ENCODE assay signal across 8 cellular contexts in the genomic region with DNA sequence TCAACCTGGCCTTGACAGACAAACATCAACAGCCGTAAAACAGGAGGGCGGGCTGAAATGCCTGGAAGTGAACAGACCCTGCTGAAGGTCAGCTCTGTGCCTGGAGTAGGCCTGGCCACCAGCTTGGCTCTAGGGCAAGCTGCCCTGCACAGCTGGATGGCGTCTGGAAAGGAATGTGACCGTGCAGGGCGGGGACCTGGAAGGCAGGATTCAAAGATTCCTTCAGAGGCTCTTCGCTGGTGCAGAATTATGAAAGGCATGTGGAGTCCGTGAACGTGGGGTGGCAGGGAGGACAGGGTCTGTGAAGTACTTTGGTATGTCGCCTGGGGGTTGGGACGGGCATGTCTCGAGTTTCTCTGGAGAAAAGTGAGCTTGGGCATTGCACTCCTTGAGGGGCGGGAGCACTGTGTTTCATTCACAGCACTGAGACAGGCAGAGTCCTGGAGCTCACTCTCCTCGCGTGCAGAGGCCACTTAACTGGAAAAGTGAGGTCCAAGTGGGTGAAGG. TPM values are rescaled to one million over a fixed set of nuclear protein-coding genes. Genes with fewer than 3 reads are reported as not detected.
DNase-seq lines count a peak whose midpoint lies in the region; ATAC-seq lines count a peak whose summit lies in the region.

No MANE protein-coding gene starts in this region.

- intact Hi-C loops in activated naive CD4-positive, alpha-beta T cell treated with anti-CD3 and anti-CD28 coated beads for 36 hours (cut with micrococcal nuclease), result loop anchor here (5.0 kb wide), 1 partner anchor 635 kb away; a partner anchor contains a TSS

- peaks cover 45% of the 10 kb centered on the region for H3K36me3 Mint-ChIP-seq in activated naive CD4-positive, alpha-beta T cell treated with anti-CD3 and anti-CD28 coated beads for 36 hours (ENCODE audit: low read depth)
- H3K36me3 Mint-ChIP-seq in activated naive CD8-positive, alpha-beta T cell treated with anti-CD3 and anti-CD28 coated beads for 36 hours, result peaks cover 48% of the 10 kb centered on the region

- peaks cover 69% of the 10 kb centered on the region for H3K4me1 Mint-ChIP-seq in activated naive CD4-positive, alpha-beta T cell treated with anti-CD3 and anti-CD28 coated beads for 36 hours (ENCODE audit: low read depth)
- H3K4me1 Mint-ChIP-seq in activated naive CD8-positive, alpha-beta T cell treated with anti-CD3 and anti-CD28 coated beads for 36 hours, result peaks cover 73% of the 10 kb centered on the region

- no peaks in the 10 kb centered on the region for H3K9me3 Mint-ChIP-seq in activated naive CD4-positive, alpha-beta T cell treated with anti-CD3 and anti-CD28 coated beads for 36 hours
- H3K9me3 Mint-ChIP-seq in activated naive CD8-positive, alpha-beta T cell treated with anti-CD3 and anti-CD28 coated beads for 36 hours, result no peaks in the 10 kb centered on the region

- no peak for ATAC-seq in stimulated activated naive CD8-positive, alpha-beta T cell treated with anti-CD3 and anti-CD28 coated beads, Interleukin-15, Interleukin-2, amounts not matched to agents 100 U/mL and 50 U/mL, for 24 hours
- ATAC-seq in HG02884 (IDR thresholded peaks at IDR 0.05; ENCODE audit: unreplicated experiment), result no peak

- no peak for DNase-seq in activated naive CD4-positive, alpha-beta T cell treated with anti-CD3 and anti-CD28 coated beads for 36 hours
- DNase-seq in activated naive CD4-positive, alpha-beta T cell (lab: John Stamatoyannopoulos, UW), result no peak
- no peak for DNase-seq in activated naive CD8-positive, alpha-beta T cell treated with anti-CD3 and anti-CD28 coated beads for 36 hours
- DNase-seq in islet precursor cell (peak; percentile 95), mucosa of gallbladder (ENCODE audit: low spot score) (no peak), putamen (ENCODE audit: low spot score) (no peak)
- peak; percentile 30 for DNase-seq in stimulated activated naive CD8-positive, alpha-beta T cell treated with anti-CD3 and anti-CD28 coated beads, Interleukin-15, Interleukin-2, amounts not matched to agents 100 U/mL and 50 U/mL, for 24 hours

- no peaks in the 10 kb centered on the region for H3K27me3 Mint-ChIP-seq in activated naive CD4-positive, alpha-beta T cell treated with anti-CD3 and anti-CD28 coated beads for 36 hours (ENCODE audit: low read depth)
- no peaks in the 10 kb centered on the region for H3K27me3 Mint-ChIP-seq in activated naive CD8-positive, alpha-beta T cell treated with anti-CD3 and anti-CD28 coated beads for 36 hours

- peak overlapping the region; percentile 82 for H3K27ac Mint-ChIP-seq in activated naive CD4-positive, alpha-beta T cell treated with anti-CD3 and anti-CD28 coated beads for 36 hours
- H3K27ac Mint-ChIP-seq in activated naive CD8-positive, alpha-beta T cell treated with anti-CD3 and anti-CD28 coated beads for 36 hours, result peak overlapping the region; percentile 77

- CTCF ChIA-PET in activated naive CD4-positive, alpha-beta T cell treated with anti-CD3 and anti-CD28 coated beads for 36 hours (lab: Charles Lee), result interaction anchor here (1.2 to 30.8 kb wide), 3 partner anchors 11 to 22 kb away, joined by 3 to 992 read pairs (median 5); a partner anchor contains a TSS

- peak overlapping the region; percentile 93 for H3K4me3 Mint-ChIP-seq in activated naive CD4-positive, alpha-beta T cell treated with anti-CD3 and anti-CD28 coated beads for 36 hours
- peak overlapping the region; percentile 95 for H3K4me3 Mint-ChIP-seq in activated naive CD8-positive, alpha-beta T cell treated with anti-CD3 and anti-CD28 coated beads for 36 hours

RNA-seq across cellular contexts. Expression of a gene that starts 1.5 kb away (rescaled TPM):
- total RNA-seq in activated naive CD4-positive, alpha-beta T cell treated with anti-CD3 and anti-CD28 coated beads for 36 hours, result 100 to 1,000 TPM; 124 to 132 TPM
- 100 to 1,000 TPM; 103 to 112 TPM for total RNA-seq in activated naive CD8-positive, alpha-beta T cell treated with anti-CD3 and anti-CD28 coated beads for 36 hours
- 85.6 TPM for total RNA-seq in mucosa of gallbladder

RNA-seq across cellular contexts. Expression of a gene that starts 32.4 kb away (rescaled TPM):
- total RNA-seq in activated naive CD4-positive, alpha-beta T cell treated with anti-CD3 and anti-CD28 coated beads for 36 hours, result under 1 TPM; 0.32 to 0.41 TPM
- under 1 TPM; 0.46 to 0.54 TPM for total RNA-seq in activated naive CD8-positive, alpha-beta T cell treated with anti-CD3 and anti-CD28 coated beads for 36 hours
- 37.1 TPM for total RNA-seq in mucosa of gallbladder

RNA-seq across cellular contexts. Expression of a gene that starts 40.1 kb away (rescaled TPM):
- 10 to 100 TPM; 15.1 to 16.3 TPM for total RNA-seq in activated naive CD4-positive, alpha-beta T cell treated with anti-CD3 and anti-CD28 coated beads for 36 hours
- total RNA-seq in activated naive CD8-positive, alpha-beta T cell treated with anti-CD3 and anti-CD28 coated beads for 36 hours, result 10 to 100 TPM; 17.3 to 18.0 TPM
- 39.3 TPM for total RNA-seq in mucosa of gallbladder

RNA-seq across cellular contexts. Expression of a gene that starts 47.6 kb away (rescaled TPM):
- total RNA-seq in activated naive CD4-positive, alpha-beta T cell treated with anti-CD3 and anti-CD28 coated beads for 36 hours, result 1 to 10 TPM; 3.3 to 4.6 TPM
- 10 to 100 TPM; 11.3 to 11.4 TPM for total RNA-seq in activated naive CD8-positive, alpha-beta T cell treated with anti-CD3 and anti-CD28 coated beads for 36 hours
- total RNA-seq in mucosa of gallbladder, result 44.1 TPM

RNA-seq across cellular contexts. Expression of a gene that starts 58.8 kb away (rescaled TPM):
- not detected for total RNA-seq in activated naive CD4-positive, alpha-beta T cell treated with anti-CD3 and anti-CD28 coated beads for 36 hours
- not detected for total RNA-seq in activated naive CD8-positive, alpha-beta T cell treated with anti-CD3 and anti-CD28 coated beads for 36 hours
- total RNA-seq in mucosa of gallbladder, result 1.3 TPM

Comparison
In these comparisons a context has a peak if more than half of its experiments do, and no peak if none do; other contexts are left out.
1. DNase-seq: peak in islet precursor cell (single experiment) and stimulated activated naive CD8-positive, alpha-beta T cell treated with anti-CD3 and anti-CD28 coated beads, Interleukin-15, Interleukin-2, amounts not matched to agents 100 U/mL and 50 U/mL, for 24 hours (single experiment); none in activated naive CD4-positive, alpha-beta T cell treated with anti-CD3 and anti-CD28 coated beads for 36 hours (single experiment), activated naive CD4-positive, alpha-beta T cell (0 of 4), activated naive CD8-positive, alpha-beta T cell treated with anti-CD3 and anti-CD28 coated beads for 36 hours (single experiment), mucosa of gallbladder (single experiment) and putamen (single experiment).
2. RNA of a gene that starts 32.4 kb away (total RNA-seq): 37.1 TPM in mucosa of gallbladder (single experiment); 0.46 to 0.54 TPM in activated naive CD8-positive, alpha-beta T cell treated with anti-CD3 and anti-CD28 coated beads for 36 hours and 0.32 to 0.41 TPM in activated naive CD4-positive, alpha-beta T cell treated with anti-CD3 and anti-CD28 coated beads for 36 hours; every median in the first group is over 10 times any median in the second.